ENCODE assay signal across 21 cellular contexts in the genomic region with DNA sequence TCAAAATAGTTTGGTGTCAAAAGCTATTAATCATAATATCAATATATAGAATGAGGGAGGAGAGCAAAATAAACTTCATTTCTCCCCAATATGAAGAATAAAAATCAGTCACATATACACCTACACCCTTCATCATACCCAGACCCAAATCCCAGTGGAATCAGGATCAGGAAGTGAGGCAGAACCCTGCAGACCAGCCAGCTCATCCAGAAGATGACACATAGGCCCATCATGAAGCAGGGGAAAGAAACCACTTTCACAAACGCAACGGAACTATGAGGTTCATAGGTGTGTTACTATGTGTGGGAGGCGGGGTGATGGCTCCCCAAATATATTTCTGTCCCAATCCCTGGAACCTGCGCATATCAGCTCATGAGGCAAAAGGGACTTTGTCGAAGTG.
DNase-seq lines count a peak whose midpoint lies in the region; ATAC-seq and TF ChIP-seq lines count a peak whose summit lies in the region.
"Had no signal": no experiment of that assay in that cellular context is flagged by ENCODE, and none has a peak within 500 bp of the region (broad histone marks: within the 10 kb centered on the region; RNA-seq: fewer than 3 reads in every experiment).

No MANE protein-coding gene starts in this region.

- no peak overlapping the region for H3K4me3 ChIP-seq in CD4-positive, CD25-positive, alpha-beta regulatory T cell (ENCODE audit: low read depth, low read length)
- H3K4me3 ChIP-seq: BLaER1, GM23338 had no signal

- no peak for DNase-seq in CD4-positive, CD25-positive, alpha-beta regulatory T cell
- DNase-seq in HT1080 (ENCODE audit: low read depth) (peak; percentile 11), endothelial cell (ENCODE audit: low spot score) (no peak), kidney tubule cell (ENCODE audit: low spot score) (peak; percentile 2), HCEC 1CT (no peak), NCI-H82 treated with DMSO at 0.1 percent for 48 hours (lab: John Stamatoyannopoulos, UW; ENCODE audit: unreplicated experiment) (no peak), cerebellum (ENCODE audit: low spot score) (no peak), GM19238 (ENCODE audit: insufficient read length, low spot score) (no peak)
- DNase-seq: CD4-positive, alpha-beta T cell; CD8-positive, alpha-beta memory T cell; DMS 273 treated with DMSO at 0.1 percent for 48 hours; DMS79; EL; GF-D8; H9; HFFc6 had no signal

- peaks cover 56% of the 10 kb centered on the region for H3K36me3 Mint-ChIP-seq in CD4-positive, CD25-positive, alpha-beta regulatory T cell
- H3K36me3 Mint-ChIP-seq in endothelial cell (ENCODE audit: low read depth, unreplicated experiment): peaks cover 29% of the 10 kb centered on the region

- no peaks in the 10 kb centered on the region for H3K27me3 Mint-ChIP-seq in CD4-positive, CD25-positive, alpha-beta regulatory T cell
- H3K27me3 Mint-ChIP-seq in endothelial cell (ENCODE audit: unreplicated experiment): peaks cover 2% of the 10 kb centered on the region
- H3K27me3 Mint-ChIP-seq: B cell; CD4-positive, alpha-beta T cell had no signal

- H3K9me3 ChIP-seq in CD4-positive, CD25-positive, alpha-beta regulatory T cell (ENCODE audit: control insufficient read depth in 2 of 2, low read length in 2 of 2): no peaks in the 10 kb centered on the region

- ATAC-seq in CD4-positive, CD25-positive, alpha-beta regulatory T cell (ENCODE audit: low read depth in 2 of 2): no peak
- ATAC-seq: GM23338 had no signal

- no peak overlapping the region for H3K27ac ChIP-seq in CD4-positive, CD25-positive, alpha-beta regulatory T cell (ENCODE audit: insufficient read depth, low read length, poor library complexity, severe bottlenecking)
- H3K27ac ChIP-seq: 22Rv1, BLaER1, C4-2B had no signal

- H3K27ac Mint-ChIP-seq in CD4-positive, CD25-positive, alpha-beta regulatory T cell: peak overlapping the region in 2 of 3 donors; percentile 24 to 87
- no peak overlapping the region for H3K27ac Mint-ChIP-seq in endothelial cell (ENCODE audit: unreplicated experiment)
- H3K27ac Mint-ChIP-seq: B cell; CD4-positive, alpha-beta T cell; GM23338; H9; HFFc6 had no signal

- no peak overlapping the region for H3K4me3 Mint-ChIP-seq in CD4-positive, CD25-positive, alpha-beta regulatory T cell
- peak overlapping the region; percentile 49 for H3K4me3 Mint-ChIP-seq in endothelial cell (ENCODE audit: unreplicated experiment)
- H3K4me3 Mint-ChIP-seq: B cell; CD4-positive, alpha-beta T cell; CD8-positive, alpha-beta memory T cell; GM23338; H9; HFFc6 had no signal

- peaks cover 10% of the 10 kb centered on the region for H3K4me1 ChIP-seq in CD4-positive, CD25-positive, alpha-beta regulatory T cell (ENCODE audit: control insufficient read depth, insufficient read depth, low read length, poor library complexity, severe bottlenecking)
- H3K4me1 ChIP-seq: BLaER1 had no signal

- H3K36me3 ChIP-seq in CD4-positive, CD25-positive, alpha-beta regulatory T cell (ENCODE audit: control insufficient read depth, insufficient read depth, low read length): peaks cover 7% of the 10 kb centered on the region

- peaks cover 14 to 37% (median 24%) of the 10 kb centered on the region in 4 donors for H3K4me1 Mint-ChIP-seq in CD4-positive, CD25-positive, alpha-beta regulatory T cell
- no peaks in the 10 kb centered on the region for H3K4me1 Mint-ChIP-seq in endothelial cell (ENCODE audit: unreplicated experiment)
- H3K4me1 Mint-ChIP-seq: GM23338, H9 had no signal

- H3K27me3 ChIP-seq in CD4-positive, CD25-positive, alpha-beta regulatory T cell (ENCODE audit: control insufficient read depth, insufficient read depth, low read length): no peaks in the 10 kb centered on the region
- H3K27me3 ChIP-seq: BLaER1 had no signal

- TF ChIP-seq CTCF in endothelial cell (IDR thresholded peaks at IDR 0.05; ENCODE audit: unreplicated experiment): no peak

- H3K9me3 Mint-ChIP-seq in CD4-positive, CD25-positive, alpha-beta regulatory T cell: peaks cover 0 to 2% (median 0%) of the 10 kb centered on the region in 7 donors
- H3K9me3 Mint-ChIP-seq in endothelial cell (ENCODE audit: unreplicated experiment): no peaks in the 10 kb centered on the region
- H3K9me3 Mint-ChIP-seq: CD4-positive, alpha-beta T cell; GM23338; HFFc6 had no signal

Comparison
In these comparisons a context has a peak if more than half of its experiments do, and no peak if none do; other contexts are left out.
1. DNase-seq: peak in HT1080 (single experiment) and kidney tubule cell (single experiment); none in CD4-positive, CD25-positive, alpha-beta regulatory T cell (0 of 3), endothelial cell (single experiment), HCEC 1CT (single experiment), NCI-H82 treated with DMSO at 0.1 percent for 48 hours (single experiment), cerebellum (single experiment) and GM19238 (single experiment).